In genomic region chr9:81689343-81690175, GRCh38 we compare ENCODE assay signal across 8 cellular contexts. TPM values are rescaled to one million over a fixed set of nuclear protein-coding genes. Genes with fewer than 3 reads are reported as not detected.
DNase-seq lines count a peak whose midpoint lies in the region; ATAC-seq, FAIRE-seq and TF ChIP-seq lines count a peak whose summit lies in the region.

Gene TLE1 (minus strand): TSS chr9:81689547. CDS start chr9:81688240, 1,307 bp downstream.

- H3K9me3 ChIP-seq in ectodermal cell (ENCODE audit: control insufficient read depth, low read length) = no peaks in the 10 kb centered on the region
- no peaks in the 10 kb centered on the region for H3K9me3 ChIP-seq in right lobe of liver

- ATAC-seq in HG03439 (IDR thresholded peaks at IDR 0.05; ENCODE audit: unreplicated experiment) (peak; percentile 83), right lobe of liver (peak; percentile 81 to 91 (median 85))

- H3K27ac ChIP-seq in ectodermal cell (ENCODE audit: insufficient read depth, low read depth, low read length, poor library complexity, severe bottlenecking) (peak within 1 kb of the TSS; percentile 57), right lobe of liver (peak within 1 kb of the TSS; percentile 77 to 94 (median 89))

- H3K4me1 ChIP-seq in ectodermal cell (ENCODE audit: control insufficient read depth, insufficient read depth, low read length) (peaks cover 21% of the 10 kb centered on the region), right lobe of liver (peaks cover 0 to 21% (median 9%) of the 10 kb centered on the region in 4 donors)

- TF ChIP-seq POLR2A in right lobe of liver (IDR thresholded peaks at IDR 0.05) = peak; percentile 96

- TF ChIP-seq CTCF in right lobe of liver (IDR thresholded peaks at IDR 0.05) = no peak

- 0% methylated on average over 94 to 95 of the region's 95 CpGs for WGBS in ectodermal cell, 2 experiments
- WGBS in right lobe of liver (ENCODE audit: insufficient coverage, low coverage, low lambda C conversion rate, missing lambda C conversion rate) = under 1% methylated on average over 31 of the region's 95 CpGs

- intact Hi-C loops in right lobe of liver (cut with DNase I) = no loop called here

- H3K27me3 ChIP-seq in ectodermal cell (ENCODE audit: control insufficient read depth, insufficient read depth, low read length, poor library complexity, severe bottlenecking) (peaks cover 22% of the 10 kb centered on the region), right lobe of liver (no peaks in the 10 kb centered on the region)

- no peaks in the 10 kb centered on the region for H3K36me3 ChIP-seq in ectodermal cell (ENCODE audit: control insufficient read depth, insufficient read depth, low read length)
- H3K36me3 ChIP-seq in right lobe of liver = peaks cover 0 to 7% (median 0%) of the 10 kb centered on the region in 4 donors

- peak; percentile 98 for DNase-seq in AG08395 (ENCODE audit: low spot score)
- DNase-seq in GM19239 (ENCODE audit: insufficient read length, low spot score) = peak; percentile 61
- DNase-seq in NCI-H510A treated with DMSO at 0.1 percent for 48 hours (lab: John Stamatoyannopoulos, UW) = peak; percentile 97
- peak; percentile 41 to 66 for DNase-seq in activated CD8-positive, alpha-beta memory T cell treated with anti-CD3 and anti-CD28 coated beads for 1 hour (ENCODE audit: extremely low read depth in 1 of 2, low read depth in 1 of 2)
- peak; percentile 99 to 100 (median 100) for DNase-seq in right lobe of liver
- peak; percentile 78 for DNase-seq in stimulated activated CD4-positive, alpha-beta T cell treated with anti-CD3 and anti-CD28 coated beads, Interleukin-4, amount 100 ng/mL, for 1 hour

- peak within 1 kb of the TSS; percentile 76 for H3K4me3 ChIP-seq in ectodermal cell (ENCODE audit: insufficient read depth, low read depth, low read length)
- peak within 1 kb of the TSS; percentile 56 to 82 (median 76) for H3K4me3 ChIP-seq in right lobe of liver

- FAIRE-seq in GM19239 (lab: Jason Lieb, UNC) = peak; percentile 65

RNA-seq across cellular contexts. Expression of gene TLE1, which starts in this region (rescaled TPM):
- polyA plus RNA-seq in ectodermal cell (2013, experiment 1 of 4) = 110 TPM
- 148 TPM for polyA plus RNA-seq in ectodermal cell (2013, experiment 2 of 4)
- 102 TPM for polyA plus RNA-seq in ectodermal cell (2013, experiment 3 of 4)
- polyA plus RNA-seq in ectodermal cell (2013, experiment 4 of 4) = 120 TPM
- 10 to 100 TPM; 31.9 to 62.9 (median 58.0) TPM for total RNA-seq in right lobe of liver

Comparison
In these comparisons a context has a peak if more than half of its experiments do, and no peak if none do; other contexts are left out.
1. Peak in every context shown above with its lines: DNase-seq, ATAC-seq, H3K4me3 ChIP-seq and H3K27ac ChIP-seq.